Comparison of ENCODE assay signal across 17 cellular contexts in genomic region chr17:4017377-4017776, GRCh38. TPM values are rescaled to one million over a fixed set of nuclear protein-coding genes. Genes with fewer than 3 reads are reported as not detected.
DNase-seq lines count a peak whose midpoint lies in the region; ATAC-seq, FAIRE-seq and TF ChIP-seq lines count a peak whose summit lies in the region.
"Had no signal": no experiment of that assay in that cellular context is flagged by ENCODE, and none has a peak within 500 bp of the region (broad histone marks: within the 10 kb centered on the region; RNA-seq: fewer than 3 reads in every experiment).

No MANE protein-coding gene starts in this region.

- no peaks in the 10 kb centered on the region for H3F3A ChIP-seq in PC-3 (ENCODE audit: low read length, unreplicated experiment)

- no TSS peak for BruUV-seq in PC-3 (replicated peaks; lab: Mats Ljungman, UMichigan)

- H3K4me1 Mint-ChIP-seq in activated CD4-positive, alpha-beta T cell treated with anti-CD3 and anti-CD28 coated beads, Interleukin-2, amount 10 ng/mL, durations not matched to agents 7 days and 5 days, result peaks cover 8% of the 10 kb centered on the region
- H3K4me1 Mint-ChIP-seq in type B pancreatic cell (ENCODE audit: unreplicated experiment), result no peaks in the 10 kb centered on the region
- H3K4me1 Mint-ChIP-seq in activated T-helper 17 cell treated with anti-CD3 and anti-CD28 coated beads, Interleukin-2, amount 50 U/mL, for 72 hours, result no peaks in the 10 kb centered on the region

- H3K4me3 ChIP-seq in PC-3 (ENCODE audit: low read length) (no peak overlapping the region), fibroblast of the aortic adventitia (ENCODE audit: low read depth, low read length) (no peak overlapping the region)
- H3K4me3 ChIP-seq: coronary artery, ovary, thyroid gland had no signal

- H3K36me3 ChIP-seq in PC-3 (ENCODE audit: low read depth, low read length), result peaks cover 3% of the 10 kb centered on the region; the same call in 1 of the 2 replicates
- H3K36me3 ChIP-seq: ovary had no signal

- no peak overlapping the region for H2AFZ ChIP-seq in PC-3 (ENCODE audit: low read length)

- peak; percentile 23 for DNase-seq in activated CD4-positive, alpha-beta T cell treated with anti-CD3 and anti-CD28 coated beads for 48 hours
- DNase-seq in activated CD4-positive, alpha-beta T cell treated with anti-CD3 and anti-CD28 coated beads, Interleukin-2, amount 10 ng/mL, durations not matched to agents 7 days and 5 days, result no peak
- DNase-seq in PC-3 (no peak), fibroblast of the aortic adventitia (ENCODE audit: low read depth) (no peak), type B pancreatic cell (ENCODE audit: extremely low spot score, unreplicated experiment) (no peak), GM12891 (ENCODE audit: insufficient read length, low spot score) (no peak)
- DNase-seq: ACHN; activated T-cell treated with anti-CD3 and anti-CD28 coated beads for 4 hours; Caco-2; NCI-H1694; NCI-H69; ovary; stimulated activated CD4-positive, alpha-beta T cell treated with anti-CD3 and anti-CD28 coated beads, Interleukin-12 subunit alpha, Interleukin-12 subunit beta, amount 100 ng/mL, for 4 hours; thyroid gland had no signal

- no peak overlapping the region for H3K9ac ChIP-seq in PC-3 (ENCODE audit: low read length)

- TF ChIP-seq CTCF in PC-3 (conservative IDR thresholded peaks at IDR 0.05; ENCODE audit: low read depth, low read length) (peak; percentile 49), fibroblast of the aortic adventitia (IDR thresholded peaks at IDR 0.05; ENCODE audit: insufficient read depth, low read length) (peak; percentile 13), type B pancreatic cell (conservative IDR thresholded peaks at IDR 0.05) (peak; percentile 33)

- H3K27ac Mint-ChIP-seq in activated CD4-positive, alpha-beta T cell treated with anti-CD3 and anti-CD28 coated beads, Interleukin-2, amount 10 ng/mL, durations not matched to agents 7 days and 5 days, result no peak overlapping the region
- no peak overlapping the region for H3K27ac Mint-ChIP-seq in type B pancreatic cell
- no peak overlapping the region for H3K27ac Mint-ChIP-seq in activated T-helper 17 cell treated with anti-CD3 and anti-CD28 coated beads, Interleukin-2, amount 50 U/mL, for 72 hours

- no peaks in the 10 kb centered on the region for H4K20me1 ChIP-seq in PC-3 (ENCODE audit: low read length)

- CTCF ChIA-PET in activated CD4-positive, alpha-beta T cell treated with anti-CD3 and anti-CD28 coated beads, Interleukin-2, amount 10 ng/mL, durations not matched to agents 7 days and 5 days (lab: Charles Lee), result interaction anchor here (0.8 to 2.5 kb wide), 7 partner anchors 8 to 180 kb away, joined by 3 to 7 read pairs (median 4); partner anchors contain the start of gene NCBP3
- CTCF ChIA-PET in PC-3 (lab: Charles Lee), result no interaction called here

- no peak overlapping the region for H3K4me3 Mint-ChIP-seq in activated CD4-positive, alpha-beta T cell treated with anti-CD3 and anti-CD28 coated beads, Interleukin-2, amount 10 ng/mL, durations not matched to agents 7 days and 5 days
- H3K4me3 Mint-ChIP-seq in type B pancreatic cell, result no peak overlapping the region
- H3K4me3 Mint-ChIP-seq in activated T-helper 17 cell treated with anti-CD3 and anti-CD28 coated beads, Interleukin-2, amount 50 U/mL, for 72 hours, result no peak overlapping the region

- no peak overlapping the region for H3K27ac ChIP-seq in PC-3 (ENCODE audit: low read length)
- H3K27ac ChIP-seq: coronary artery, ovary, thyroid gland had no signal

- H3K9me2 ChIP-seq in PC-3 (replicated peaks; ENCODE audit: low read length), result no peaks in the 10 kb centered on the region

- no peaks in the 10 kb centered on the region for H3K9me3 ChIP-seq in PC-3 (ENCODE audit: low read length)
- H3K9me3 ChIP-seq: Caco-2, ovary, thyroid gland had no signal

- peaks cover 68% of the 10 kb centered on the region for H3K36me3 Mint-ChIP-seq in activated CD4-positive, alpha-beta T cell treated with anti-CD3 and anti-CD28 coated beads, Interleukin-2, amount 10 ng/mL, durations not matched to agents 7 days and 5 days (ENCODE audit: low read depth)
- peaks cover 31% of the 10 kb centered on the region for H3K36me3 Mint-ChIP-seq in type B pancreatic cell
- peaks cover 98% of the 10 kb centered on the region for H3K36me3 Mint-ChIP-seq in activated T-helper 17 cell treated with anti-CD3 and anti-CD28 coated beads, Interleukin-2, amount 50 U/mL, for 72 hours (ENCODE audit: low read depth)

- POLR2A ChIA-PET in activated CD4-positive, alpha-beta T cell treated with anti-CD3 and anti-CD28 coated beads, Interleukin-2, amount 10 ng/mL, durations not matched to agents 7 days and 5 days (lab: Charles Lee), result interaction anchor here (0.5 kb wide), 1 partner anchor 52 kb away, joined by 3 read pairs; no protein-coding TSS in a partner anchor
- POLR2A ChIA-PET in PC-3 (lab: Charles Lee; ENCODE audit: unreplicated experiment), result interaction anchor here (0.6 kb wide), 1 partner anchor 126 kb away, joined by 3 read pairs; the partner anchor contains the start of gene CYB5D2

- intact Hi-C loops in PC-3 (cut with micrococcal nuclease), result no loop called here

- no peak for FAIRE-seq in GM12891 (lab: Jason Lieb, UNC)

- H3K9me3 Mint-ChIP-seq in activated CD4-positive, alpha-beta T cell treated with anti-CD3 and anti-CD28 coated beads, Interleukin-2, amount 10 ng/mL, durations not matched to agents 7 days and 5 days, result no peaks in the 10 kb centered on the region
- H3K9me3 Mint-ChIP-seq in type B pancreatic cell, result no peaks in the 10 kb centered on the region
- no peaks in the 10 kb centered on the region for H3K9me3 Mint-ChIP-seq in activated T-helper 17 cell treated with anti-CD3 and anti-CD28 coated beads, Interleukin-2, amount 50 U/mL, for 72 hours

- ATAC-seq in PC-3 (no peak), HG02840 (IDR thresholded peaks at IDR 0.05; ENCODE audit: low FRiP score, unreplicated experiment) (no peak)
- ATAC-seq in activated T-helper 17 cell treated with anti-CD3 and anti-CD28 coated beads, Interleukin-2, amount 50 U/mL, for 72 hours (replicated peaks), result no peak

- no peaks in the 10 kb centered on the region for H3K79me2 ChIP-seq in PC-3 (ENCODE audit: low read length)

- no peaks in the 10 kb centered on the region for H3K27me3 Mint-ChIP-seq in activated CD4-positive, alpha-beta T cell treated with anti-CD3 and anti-CD28 coated beads, Interleukin-2, amount 10 ng/mL, durations not matched to agents 7 days and 5 days
- H3K27me3 Mint-ChIP-seq in type B pancreatic cell, result no peaks in the 10 kb centered on the region
- no peaks in the 10 kb centered on the region for H3K27me3 Mint-ChIP-seq in activated T-helper 17 cell treated with anti-CD3 and anti-CD28 coated beads, Interleukin-2, amount 50 U/mL, for 72 hours

- H3K4me1 ChIP-seq in PC-3 (ENCODE audit: insufficient read depth, low read length), result no peaks in the 10 kb centered on the region
- H3K4me1 ChIP-seq: Caco-2, thyroid gland had no signal

- no peak overlapping the region for H3K4me2 ChIP-seq in PC-3 (ENCODE audit: low read length)

- no peaks in the 10 kb centered on the region for H3K27me3 ChIP-seq in PC-3 (ENCODE audit: low read length)
- H3K27me3 ChIP-seq: ovary, thyroid gland had no signal

- TF ChIP-seq POLR2A in GM12891 (IDR thresholded peaks at IDR 0.05; ENCODE audit: low read depth, low read length), result no peak

TF ChIP-seq in GM12891, 5 proteins besides CTCF, POLR2A, EP300 and RAD21:
- TF ChIP-seq POLR2AphosphoS5 (IDR thresholded peaks at IDR 0.05; ENCODE audit: low read depth, low read length) (no peak), POU2F2 (IDR thresholded peaks at IDR 0.05; ENCODE audit: low read depth, low read length) (no peak), PAX5 (IDR thresholded peaks at IDR 0.05; ENCODE audit: insufficient read depth, low read length, severe bottlenecking) (no peak), TAF1 (IDR thresholded peaks at IDR 0.05; ENCODE audit: low read depth, low read length) (no peak), SPI1 (IDR thresholded peaks at IDR 0.05; ENCODE audit: low read depth, low read length) (no peak)

RNA-seq across cellular contexts. Expression of gene ATP2A3, which starts 53.1 kb away (rescaled TPM):
- total RNA-seq in activated CD4-positive, alpha-beta T cell treated with anti-CD3 and anti-CD28 coated beads, Interleukin-2, amount 10 ng/mL, durations not matched to agents 7 days and 5 days, result 100 to 1,000 TPM; 294 to 329 TPM
- total RNA-seq in PC-3 (2014; rRNA removed), result 3.3 and 8.9 TPM in 2 replicates
- total RNA-seq in fibroblast of the aortic adventitia (ENCODE audit: low replicate concordance), result 2.0 and 2.3 TPM in 2 replicates
- 33.2 and 58.6 TPM in 2 replicates for total RNA-seq in type B pancreatic cell (ENCODE audit: low replicate concordance)
- total RNA-seq in activated T-helper 17 cell treated with anti-CD3 and anti-CD28 coated beads, Interleukin-2, amount 50 U/mL, for 72 hours, result 100 to 1,000 TPM in 1 of 2 donors, 10 to 100 TPM in 1; 81.5 to 153 TPM
- 30.8 TPM for polyA plus RNA-seq in GM12891 (2012; ENCODE audit: low read depth, missing spikeins)
